ENCODE assay signal across 17 cellular contexts in the genomic region with DNA sequence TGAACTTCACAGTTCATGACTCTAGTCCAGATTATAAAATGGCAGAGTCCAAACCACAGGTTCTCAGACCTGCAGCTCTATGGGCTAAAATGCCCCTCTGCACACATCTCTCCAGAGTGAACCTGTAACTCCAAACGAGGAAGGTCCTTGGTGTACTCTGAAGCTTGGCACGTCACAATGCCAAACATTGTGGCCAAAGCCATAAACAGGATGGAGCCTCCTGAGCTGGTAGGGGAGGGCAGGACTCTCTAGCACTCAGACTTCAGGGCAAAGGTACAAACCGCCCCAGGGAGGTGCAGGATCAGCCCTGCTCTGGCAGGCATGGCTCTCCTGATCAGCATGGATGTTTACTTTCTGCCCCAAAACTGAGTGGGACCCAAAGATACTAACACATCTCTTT.
"Had no signal": no experiment of that assay in that cellular context is flagged by ENCODE, and none has a peak within 500 bp of the region (broad histone marks: within the 10 kb centered on the region; RNA-seq: fewer than 3 reads in every experiment).

No MANE protein-coding gene starts in this region.

- H3K4me3 ChIP-seq: adrenal gland, left ventricle myocardium inferior, sigmoid colon had no signal

- H3K27me3 ChIP-seq: adrenal gland, pancreas had no signal

- H3K9me3 ChIP-seq: adrenal gland, left ventricle myocardium inferior, pancreas, sigmoid colon had no signal

- H3K36me3 Mint-ChIP-seq: activated naive CD4-positive, alpha-beta T cell treated with anti-CD3 and anti-CD28 coated beads, Interleukin-2, amount 50 U/mL, for 72 hours had no signal

- H3K9me3 Mint-ChIP-seq: activated naive CD4-positive, alpha-beta T cell treated with anti-CD3 and anti-CD28 coated beads, Interleukin-2, amount 50 U/mL, for 72 hours; endodermal cell had no signal

- H3K27ac Mint-ChIP-seq: activated naive CD4-positive, alpha-beta T cell treated with anti-CD3 and anti-CD28 coated beads, Interleukin-2, amount 50 U/mL, for 72 hours; endodermal cell had no signal

- H3K4me3 Mint-ChIP-seq: endodermal cell had no signal

- H3K4me1 ChIP-seq: foreskin keratinocyte had no signal

- H3K27ac ChIP-seq: adrenal gland, foreskin keratinocyte, left ventricle myocardium inferior, pancreas, sigmoid colon, WERI-Rb-1 had no signal

- H3K36me3 ChIP-seq: adrenal gland, left ventricle myocardium inferior, pancreas, sigmoid colon, WERI-Rb-1 had no signal

- DNase-seq: activated CD4-positive, alpha-beta T cell treated with anti-CD3 and anti-CD28 coated beads, Interleukin-2, amount 50 U/mL, for 48 hours; activated gamma-delta T cell treated with Interleukin-2 at 50 U/mL for 16 hours; adrenal gland; endodermal cell; kidney; left ventricle myocardium inferior; mammary epithelial cell; midbrain; pancreas; sigmoid colon; stimulated activated CD8-positive, alpha-beta memory T cell treated with anti-CD3 and anti-CD28 coated beads, Interleukin-4, amount 100 ng/mL, for 48 hours; stimulated activated naive CD4-positive, alpha-beta T cell; SW 1271; T-helper 2 cell; WERI-Rb-1 had no signal

- FAIRE-seq: kidney, pancreas had no signal

- ATAC-seq: pancreas had no signal
